14 cellular contexts compared by ENCODE assay signal in the genomic region with DNA sequence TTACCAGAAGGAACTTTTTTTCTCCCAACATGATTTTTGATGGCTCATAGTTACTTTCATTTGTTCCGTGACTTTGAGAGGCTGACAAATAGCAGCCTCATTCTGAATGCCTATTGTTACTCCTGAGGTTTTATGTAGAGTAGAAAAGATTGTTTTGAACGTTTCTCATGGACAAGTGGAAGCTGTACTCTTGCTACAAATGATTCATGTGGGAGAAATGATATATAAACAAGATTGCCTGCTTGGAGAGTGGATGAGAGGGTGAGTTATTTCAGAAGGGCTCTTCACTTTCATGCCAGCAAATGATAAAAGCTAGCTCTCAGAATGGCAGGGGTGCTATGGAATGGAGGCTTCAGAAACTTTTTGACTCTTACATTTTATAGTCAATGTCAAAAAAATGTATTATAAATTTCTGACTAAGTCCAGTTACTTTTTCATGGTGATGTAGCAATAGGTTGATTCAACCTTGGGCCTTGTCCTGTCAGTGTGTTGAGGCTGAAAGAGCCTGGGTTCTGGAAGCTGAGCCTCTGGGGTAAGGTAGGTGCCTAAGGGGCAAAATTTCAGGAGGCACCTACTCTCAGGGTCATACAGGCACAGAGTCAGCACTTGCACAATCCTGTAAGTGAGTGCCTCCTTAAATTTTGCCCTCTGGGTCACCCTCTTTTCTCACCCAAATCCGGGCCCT. TPM values are rescaled to one million over a fixed set of nuclear protein-coding genes. Genes with fewer than 3 reads are reported as not detected.
DNase-seq lines count a peak whose midpoint lies in the region; ATAC-seq, FAIRE-seq and TF ChIP-seq lines count a peak whose summit lies in the region.
"Had no signal": no experiment of that assay in that cellular context is flagged by ENCODE, and none has a peak within 500 bp of the region (broad histone marks: within the 10 kb centered on the region; RNA-seq: fewer than 3 reads in every experiment).

No MANE protein-coding gene starts in this region.

- H3K36me3 Mint-ChIP-seq in osteocyte (ENCODE audit: unreplicated experiment), result no peaks in the 10 kb centered on the region

- H3K4me3 Mint-ChIP-seq in osteocyte (ENCODE audit: unreplicated experiment), result no peak overlapping the region
- H3K4me3 Mint-ChIP-seq: activated CD4-positive, alpha-beta T cell treated with anti-CD3 and anti-CD28 coated beads, Interleukin-2, amount 10 ng/mL, durations not matched to agents 7 days and 5 days; activated naive CD4-positive, alpha-beta T cell treated with anti-CD3 and anti-CD28 coated beads for 36 hours; dendritic cell treated with granulocyte-macrophage colony-stimulating factor and Interleukin-4, amounts not matched to agents 40 ng/mL and 50 ng/mL, for 4 days had no signal

- H3K4me1 Mint-ChIP-seq in osteocyte (ENCODE audit: unreplicated experiment), result peaks cover 50% of the 10 kb centered on the region
- H3K4me1 Mint-ChIP-seq: activated CD4-positive, alpha-beta T cell treated with anti-CD3 and anti-CD28 coated beads, Interleukin-2, amount 10 ng/mL, durations not matched to agents 7 days and 5 days had no signal

- no peak for ATAC-seq in HG03097 (IDR thresholded peaks at IDR 0.05; ENCODE audit: low FRiP score, unreplicated experiment)
- ATAC-seq: sciatic nerve had no signal

- H3K9me3 Mint-ChIP-seq in osteocyte (ENCODE audit: unreplicated experiment), result no peaks in the 10 kb centered on the region
- H3K9me3 Mint-ChIP-seq: activated CD4-positive, alpha-beta T cell treated with anti-CD3 and anti-CD28 coated beads, Interleukin-2, amount 10 ng/mL, durations not matched to agents 7 days and 5 days; activated naive CD4-positive, alpha-beta T cell treated with anti-CD3 and anti-CD28 coated beads for 36 hours; dendritic cell treated with granulocyte-macrophage colony-stimulating factor and Interleukin-4, amounts not matched to agents 40 ng/mL and 50 ng/mL, for 4 days had no signal

- no peak for FAIRE-seq in GM19239 (lab: Jason Lieb, UNC)
- FAIRE-seq: GM12891 had no signal

- no peak for TF ChIP-seq CTCF in osteocyte (IDR thresholded peaks at IDR 0.05)

- peak; percentile 68 for DNase-seq in DMS79 treated with DMSO at 0.1 percent for 48 hours (lab: John Stamatoyannopoulos, UW)
- peak; percentile 15 for DNase-seq in NCI-H510A (lab: John Stamatoyannopoulos, UW)
- DNase-seq in epithelial cell of prostate (ENCODE audit: low read depth, low spot score), result no peak
- DNase-seq in osteocyte (ENCODE audit: extremely low spot score, unreplicated experiment), result no peak
- DNase-seq in activated naive CD4-positive, alpha-beta T cell (lab: John Stamatoyannopoulos, UW), result no peak
- DNase-seq in HuH-7 (ENCODE audit: low spot score), result no peak
- no peak for DNase-seq in GM19239 (ENCODE audit: insufficient read length, low spot score)
- DNase-seq: activated CD4-positive, alpha-beta T cell treated with anti-CD3 and anti-CD28 coated beads, Interleukin-2, amount 10 ng/mL, durations not matched to agents 7 days and 5 days; activated naive CD4-positive, alpha-beta T cell treated with anti-CD3 and anti-CD28 coated beads for 36 hours; hippocampal formation had no signal

- no peaks in the 10 kb centered on the region for H3K27me3 Mint-ChIP-seq in osteocyte (ENCODE audit: unreplicated experiment)

- H3K27ac ChIP-seq in epithelial cell of prostate, result peak overlapping the region; percentile 80

- peak overlapping the region; percentile 86 for H3K27ac Mint-ChIP-seq in osteocyte (ENCODE audit: unreplicated experiment)
- H3K27ac Mint-ChIP-seq: activated CD4-positive, alpha-beta T cell treated with anti-CD3 and anti-CD28 coated beads, Interleukin-2, amount 10 ng/mL, durations not matched to agents 7 days and 5 days; activated naive CD4-positive, alpha-beta T cell treated with anti-CD3 and anti-CD28 coated beads for 36 hours; dendritic cell treated with granulocyte-macrophage colony-stimulating factor and Interleukin-4, amounts not matched to agents 40 ng/mL and 50 ng/mL, for 4 days had no signal

RNA-seq across cellular contexts. Expression of gene JUN, which starts 19.4 kb away (rescaled TPM):
- total RNA-seq in osteocyte, result 115 and 134 TPM in 2 replicates

Comparison
In these comparisons a context has a peak if more than half of its experiments do, and no peak if none do; other contexts are left out.
1. DNase-seq: peak in DMS79 treated with DMSO at 0.1 percent for 48 hours (single experiment) and NCI-H510A (single experiment); none in epithelial cell of prostate (single experiment), osteocyte (single experiment), activated naive CD4-positive, alpha-beta T cell (0 of 4), HuH-7 (single experiment) and GM19239 (single experiment).